Comparison of ENCODE assay signal across 1 cellular context in genomic region chr16:15482068-15482747, GRCh38.
TF ChIP-seq lines count a peak whose summit lies in the region.

No MANE protein-coding gene starts in this region.

TF ChIP-seq in HepG2, 621 proteins besides CTCF, POLR2A, EP300 and RAD21 (continued from another document and continues in another):
- TF ChIP-seq, protein P1, sequence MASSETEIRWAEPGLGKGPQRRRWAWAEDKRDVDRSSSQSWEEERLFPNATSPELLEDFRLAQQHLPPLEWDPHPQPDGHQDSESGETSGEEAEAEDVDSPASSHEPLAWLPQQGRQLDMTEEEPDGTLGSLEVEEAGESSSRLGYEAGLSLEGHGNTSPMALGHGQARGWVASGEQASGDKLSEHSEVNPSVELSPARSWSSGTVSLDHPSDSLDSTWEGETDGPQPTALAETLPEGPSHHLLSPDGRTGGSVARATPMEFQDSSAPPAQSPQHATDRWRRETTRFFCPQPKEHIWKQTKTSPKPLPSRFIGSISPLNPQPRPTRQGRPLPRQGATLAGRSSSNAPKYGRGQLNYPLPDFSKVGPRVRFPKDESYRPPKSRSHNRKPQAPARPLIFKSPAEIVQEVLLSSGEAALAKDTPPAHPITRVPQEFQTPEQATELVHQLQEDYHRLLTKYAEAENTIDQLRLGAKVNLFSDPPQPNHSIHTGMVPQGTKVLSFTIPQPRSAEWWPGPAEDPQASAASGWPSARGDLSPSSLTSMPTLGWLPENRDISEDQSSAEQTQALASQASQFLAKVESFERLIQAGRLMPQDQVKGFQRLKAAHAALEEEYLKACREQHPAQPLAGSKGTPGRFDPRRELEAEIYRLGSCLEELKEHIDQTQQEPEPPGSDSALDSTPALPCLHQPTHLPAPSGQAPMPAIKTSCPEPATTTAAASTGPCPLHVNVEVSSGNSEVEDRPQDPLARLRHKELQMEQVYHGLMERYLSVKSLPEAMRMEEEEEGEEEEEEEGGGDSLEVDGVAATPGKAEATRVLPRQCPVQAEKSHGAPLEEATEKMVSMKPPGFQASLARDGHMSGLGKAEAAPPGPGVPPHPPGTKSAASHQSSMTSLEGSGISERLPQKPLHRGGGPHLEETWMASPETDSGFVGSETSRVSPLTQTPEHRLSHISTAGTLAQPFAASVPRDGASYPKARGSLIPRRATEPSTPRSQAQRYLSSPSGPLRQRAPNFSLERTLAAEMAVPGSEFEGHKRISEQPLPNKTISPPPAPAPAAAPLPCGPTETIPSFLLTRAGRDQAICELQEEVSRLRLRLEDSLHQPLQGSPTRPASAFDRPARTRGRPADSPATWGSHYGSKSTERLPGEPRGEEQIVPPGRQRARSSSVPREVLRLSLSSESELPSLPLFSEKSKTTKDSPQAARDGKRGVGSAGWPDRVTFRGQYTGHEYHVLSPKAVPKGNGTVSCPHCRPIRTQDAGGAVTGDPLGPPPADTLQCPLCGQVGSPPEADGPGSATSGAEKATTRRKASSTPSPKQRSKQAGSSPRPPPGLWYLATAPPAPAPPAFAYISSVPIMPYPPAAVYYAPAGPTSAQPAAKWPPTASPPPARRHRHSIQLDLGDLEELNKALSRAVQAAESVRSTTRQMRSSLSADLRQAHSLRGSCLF (CRISPR knock-in tag; IDR thresholded peaks at IDR 0.05; ENCODE audit: borderline replicate concordance), result no peak; the same call in 1 of the 2 replicates
- no peak for TF ChIP-seq TCF12 (IDR thresholded peaks at IDR 0.05)
- TF ChIP-seq TCF12 (CRISPR knock-in tag; IDR thresholded peaks at IDR 0.05), result no peak
- peak; percentile 63 for TF ChIP-seq NFYC (CRISPR knock-in tag; IDR thresholded peaks at IDR 0.05)
- peak in 1 of 2 experiments; percentile 7; a peak in 1 of 4 replicates for TF ChIP-seq NR2F1 (CRISPR knock-in tag; IDR thresholded peaks at IDR 0.05)
- TF ChIP-seq, protein P2, sequence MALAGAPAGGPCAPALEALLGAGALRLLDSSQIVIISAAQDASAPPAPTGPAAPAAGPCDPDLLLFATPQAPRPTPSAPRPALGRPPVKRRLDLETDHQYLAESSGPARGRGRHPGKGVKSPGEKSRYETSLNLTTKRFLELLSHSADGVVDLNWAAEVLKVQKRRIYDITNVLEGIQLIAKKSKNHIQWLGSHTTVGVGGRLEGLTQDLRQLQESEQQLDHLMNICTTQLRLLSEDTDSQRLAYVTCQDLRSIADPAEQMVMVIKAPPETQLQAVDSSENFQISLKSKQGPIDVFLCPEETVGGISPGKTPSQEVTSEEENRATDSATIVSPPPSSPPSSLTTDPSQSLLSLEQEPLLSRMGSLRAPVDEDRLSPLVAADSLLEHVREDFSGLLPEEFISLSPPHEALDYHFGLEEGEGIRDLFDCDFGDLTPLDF (CRISPR knock-in tag; IDR thresholded peaks at IDR 0.05), result no peak
- no peak; the same call in 1 of the 2 replicates for TF ChIP-seq ZNF788 (CRISPR knock-in tag; IDR thresholded peaks at IDR 0.05; ENCODE audit: borderline replicate concordance)
- TF ChIP-seq ZNF207 (IDR thresholded peaks at IDR 0.05; ENCODE audit: borderline replicate concordance), result no peak
- no peak for TF ChIP-seq PLRG1 (conservative IDR thresholded peaks at IDR 0.05)
- no peak for TF ChIP-seq ETS1 (CRISPR knock-in tag; IDR thresholded peaks at IDR 0.05)
- TF ChIP-seq GMEB1 (CRISPR knock-in tag; IDR thresholded peaks at IDR 0.05; ENCODE audit: borderline replicate concordance), result no peak; the same call in 1 of the 2 replicates
- no peak for TF ChIP-seq NFE2L1 (CRISPR knock-in tag; IDR thresholded peaks at IDR 0.05; ENCODE audit: borderline replicate concordance)
- no peak for TF ChIP-seq PCBP2 (optimal IDR thresholded peaks at IDR 0.05; ENCODE audit: low read depth, low read length, poor library complexity, severe bottlenecking)
- TF ChIP-seq, protein P3, sequence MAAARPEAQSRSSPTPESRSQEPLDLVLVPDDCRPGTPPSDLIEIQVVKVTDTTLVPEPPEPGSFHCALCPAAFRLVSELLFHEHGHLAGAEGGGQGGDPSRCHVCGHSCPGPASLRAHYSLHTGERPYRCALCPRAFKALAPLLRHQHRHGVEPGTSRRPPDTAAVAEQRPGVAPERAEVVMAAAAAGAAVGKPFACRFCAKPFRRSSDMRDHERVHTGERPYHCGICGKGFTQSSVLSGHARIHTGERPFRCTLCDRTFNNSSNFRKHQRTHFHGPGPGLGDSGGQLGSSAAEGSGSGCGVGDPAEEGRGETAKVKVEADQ (CRISPR knock-in tag; IDR thresholded peaks at IDR 0.05; ENCODE audit: borderline replicate concordance), result no peak
- TF ChIP-seq, protein P4, sequence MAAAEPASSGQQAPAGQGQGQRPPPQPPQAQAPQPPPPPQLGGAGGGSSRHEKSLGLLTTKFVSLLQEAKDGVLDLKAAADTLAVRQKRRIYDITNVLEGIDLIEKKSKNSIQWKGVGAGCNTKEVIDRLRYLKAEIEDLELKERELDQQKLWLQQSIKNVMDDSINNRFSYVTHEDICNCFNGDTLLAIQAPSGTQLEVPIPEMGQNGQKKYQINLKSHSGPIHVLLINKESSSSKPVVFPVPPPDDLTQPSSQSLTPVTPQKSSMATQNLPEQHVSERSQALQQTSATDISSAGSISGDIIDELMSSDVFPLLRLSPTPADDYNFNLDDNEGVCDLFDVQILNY (CRISPR knock-in tag; conservative IDR thresholded peaks at IDR 0.05), result no peak
- TF ChIP-seq, protein P5, sequence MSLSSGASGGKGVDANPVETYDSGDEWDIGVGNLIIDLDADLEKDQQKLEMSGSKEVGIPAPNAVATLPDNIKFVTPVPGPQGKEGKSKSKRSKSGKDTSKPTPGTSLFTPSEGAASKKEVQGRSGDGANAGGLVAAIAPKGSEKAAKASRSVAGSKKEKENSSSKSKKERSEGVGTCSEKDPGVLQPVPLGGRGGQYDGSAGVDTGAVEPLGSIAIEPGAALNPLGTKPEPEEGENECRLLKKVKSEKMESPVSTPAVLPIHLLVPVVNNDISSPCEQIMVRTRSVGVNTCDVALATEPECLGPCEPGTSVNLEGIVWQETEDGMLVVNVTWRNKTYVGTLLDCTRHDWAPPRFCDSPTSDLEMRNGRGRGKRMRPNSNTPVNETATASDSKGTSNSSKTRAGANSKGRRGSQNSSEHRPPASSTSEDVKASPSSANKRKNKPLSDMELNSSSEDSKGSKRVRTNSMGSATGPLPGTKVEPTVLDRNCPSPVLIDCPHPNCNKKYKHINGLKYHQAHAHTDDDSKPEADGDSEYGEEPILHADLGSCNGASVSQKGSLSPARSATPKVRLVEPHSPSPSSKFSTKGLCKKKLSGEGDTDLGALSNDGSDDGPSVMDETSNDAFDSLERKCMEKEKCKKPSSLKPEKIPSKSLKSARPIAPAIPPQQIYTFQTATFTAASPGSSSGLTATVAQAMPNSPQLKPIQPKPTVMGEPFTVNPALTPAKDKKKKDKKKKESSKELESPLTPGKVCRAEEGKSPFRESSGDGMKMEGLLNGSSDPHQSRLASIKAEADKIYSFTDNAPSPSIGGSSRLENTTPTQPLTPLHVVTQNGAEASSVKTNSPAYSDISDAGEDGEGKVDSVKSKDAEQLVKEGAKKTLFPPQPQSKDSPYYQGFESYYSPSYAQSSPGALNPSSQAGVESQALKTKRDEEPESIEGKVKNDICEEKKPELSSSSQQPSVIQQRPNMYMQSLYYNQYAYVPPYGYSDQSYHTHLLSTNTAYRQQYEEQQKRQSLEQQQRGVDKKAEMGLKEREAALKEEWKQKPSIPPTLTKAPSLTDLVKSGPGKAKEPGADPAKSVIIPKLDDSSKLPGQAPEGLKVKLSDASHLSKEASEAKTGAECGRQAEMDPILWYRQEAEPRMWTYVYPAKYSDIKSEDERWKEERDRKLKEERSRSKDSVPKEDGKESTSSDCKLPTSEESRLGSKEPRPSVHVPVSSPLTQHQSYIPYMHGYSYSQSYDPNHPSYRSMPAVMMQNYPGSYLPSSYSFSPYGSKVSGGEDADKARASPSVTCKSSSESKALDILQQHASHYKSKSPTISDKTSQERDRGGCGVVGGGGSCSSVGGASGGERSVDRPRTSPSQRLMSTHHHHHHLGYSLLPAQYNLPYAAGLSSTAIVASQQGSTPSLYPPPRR (CRISPR knock-in tag; IDR thresholded peaks at IDR 0.05; ENCODE audit: borderline replicate concordance), result no peak
- TF ChIP-seq, protein P6, sequence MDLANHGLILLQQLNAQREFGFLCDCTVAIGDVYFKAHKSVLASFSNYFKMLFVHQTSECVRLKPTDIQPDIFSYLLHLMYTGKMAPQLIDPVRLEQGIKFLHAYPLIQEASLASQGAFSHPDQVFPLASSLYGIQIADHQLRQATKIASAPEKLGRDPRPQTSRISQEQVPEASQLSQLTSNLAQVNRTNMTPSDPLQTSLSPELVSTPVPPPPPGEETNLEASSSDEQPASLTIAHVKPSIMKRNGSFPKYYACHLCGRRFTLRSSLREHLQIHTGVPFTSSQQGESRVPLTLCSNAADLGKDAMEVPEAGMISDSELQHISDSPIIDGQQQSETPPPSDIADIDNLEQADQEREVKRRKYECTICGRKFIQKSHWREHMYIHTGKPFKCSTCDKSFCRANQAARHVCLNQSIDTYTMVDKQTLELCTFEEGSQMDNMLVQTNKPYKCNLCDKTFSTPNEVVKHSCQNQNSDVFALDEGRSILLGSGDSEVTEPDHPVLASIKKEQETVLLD (CRISPR knock-in tag; IDR thresholded peaks at IDR 0.05; ENCODE audit: low read depth), result no peak
- TF ChIP-seq ELF3 (CRISPR knock-in tag; IDR thresholded peaks at IDR 0.05), result peak; percentile 89
- TF ChIP-seq ZSCAN30 (CRISPR knock-in tag; IDR thresholded peaks at IDR 0.05), result no peak
- TF ChIP-seq ZNF12 (CRISPR knock-in tag; IDR thresholded peaks at IDR 0.05), result peak; percentile 63; the same call in 1 of the 2 replicates
- TF ChIP-seq JUNB (CRISPR knock-in tag; IDR thresholded peaks at IDR 0.05; ENCODE audit: borderline replicate concordance), result peak; percentile 74; the same call in 1 of the 2 replicates
- peak; percentile 67 for TF ChIP-seq ZNF331 (CRISPR knock-in tag; IDR thresholded peaks at IDR 0.05)
- TF ChIP-seq FOXK1 (CRISPR knock-in tag; IDR thresholded peaks at IDR 0.05; ENCODE audit: borderline replicate concordance, low read depth), result 0 out of 2 replicates have a peak, but pooled peaks have one; percentile 43
- no peak for TF ChIP-seq ZNF143 (CRISPR knock-in tag; IDR thresholded peaks at IDR 0.05)
- no peak for TF ChIP-seq FOXA1 (IDR thresholded peaks at IDR 0.05)
- no peak for TF ChIP-seq FOXA1 (CRISPR knock-in tag; IDR thresholded peaks at IDR 0.05)
- TF ChIP-seq NFATC3 (CRISPR knock-in tag; IDR thresholded peaks at IDR 0.05), result no peak
- TF ChIP-seq HOXA5 (CRISPR knock-in tag; IDR thresholded peaks at IDR 0.05), result no peak; the same call in 1 of the 2 replicates
- TF ChIP-seq DPF2 (CRISPR knock-in tag; IDR thresholded peaks at IDR 0.05; ENCODE audit: borderline replicate concordance, low read depth), result 0 out of 2 replicates have a peak, but pooled peaks have one; percentile 22
- TF ChIP-seq AGO2 (optimal IDR thresholded peaks at IDR 0.05; ENCODE audit: low read depth, low read length), result no peak
- no peak for TF ChIP-seq MIER3 (CRISPR knock-in tag; IDR thresholded peaks at IDR 0.05; ENCODE audit: borderline replicate concordance)
- no peak for TF ChIP-seq ZNF20 (CRISPR knock-in tag; IDR thresholded peaks at IDR 0.05)
- no peak for TF ChIP-seq ZNF646 (CRISPR knock-in tag; IDR thresholded peaks at IDR 0.05)
